In genomic region chr17:50451943-50452626, GRCh38 we compare ENCODE assay signal across 31 cellular contexts. TPM values are rescaled to one million over a fixed set of nuclear protein-coding genes. Genes with fewer than 3 reads are reported as not detected.
DNase-seq lines count a peak whose midpoint lies in the region; ATAC-seq and TF ChIP-seq lines count a peak whose summit lies in the region.
"Had no signal": no experiment of that assay in that cellular context is flagged by ENCODE, and none has a peak within 500 bp of the region (broad histone marks: within the 10 kb centered on the region; RNA-seq: fewer than 3 reads in every experiment).

No MANE protein-coding gene starts in this region.

- H3K27me3 ChIP-seq in mammary epithelial cell (ENCODE audit: insufficient read depth, low read length) = no peaks in the 10 kb centered on the region
- no peaks in the 10 kb centered on the region for H3K27me3 ChIP-seq in Peyer's patch
- H3K27me3 ChIP-seq in lower lobe of right lung (ENCODE audit: low read depth) = no peaks in the 10 kb centered on the region
- H3K27me3 ChIP-seq: brain microvascular endothelial cell, foreskin keratinocyte, heart right ventricle, pancreas, spleen had no signal

- no peak overlapping the region for H2AFZ ChIP-seq in mammary epithelial cell (ENCODE audit: low read depth, low read length)

- 87% methylated on average over 6 of the region's 7 CpGs for WGBS in mammary epithelial cell (ENCODE audit: low coverage, missing lambda C conversion rate)

- intact Hi-C loops in MCF 10A (cut with micrococcal nuclease) (no loop called here), mammary epithelial cell (cut with micrococcal nuclease) (no loop called here), lower lobe of right lung (cut with DNase I) (no loop called here)

- BruUV-seq in MCF 10A (replicated peaks; lab: Mats Ljungman, UMichigan) (no TSS peak), mammary epithelial cell (replicated peaks; lab: Mats Ljungman, UMichigan) (no TSS peak)

- peaks cover 14% of the 10 kb centered on the region for H3K4me1 Mint-ChIP-seq in MCF 10A (ENCODE audit: insufficient read depth, unreplicated experiment)
- peaks cover 2 to 7% of the 10 kb centered on the region in 2 donors for H3K4me1 Mint-ChIP-seq in natural killer cell treated with Interleukin-12 subunit alpha and Interleukin-12 subunit beta and Interleukin-15 and Interleukin-18, amount 100 ng/mL, for 72 hours (ENCODE audit: low read depth in 2 of 2)

- no peak overlapping the region for H3K27ac ChIP-seq in mammary epithelial cell (ENCODE audit: insufficient read depth, low read depth, low read length)
- peak overlapping the region in 3 of 4 donors; percentile 13 to 81 (median 61) for H3K27ac ChIP-seq in Peyer's patch
- H3K27ac ChIP-seq in lower lobe of right lung = peak overlapping the region; percentile 54
- H3K27ac ChIP-seq: brain microvascular endothelial cell, foreskin keratinocyte, heart right ventricle, pancreas had no signal

- H3K9me3 Mint-ChIP-seq in MCF 10A (ENCODE audit: unreplicated experiment) = no peaks in the 10 kb centered on the region
- no peaks in the 10 kb centered on the region for H3K9me3 Mint-ChIP-seq in natural killer cell treated with Interleukin-12 subunit alpha and Interleukin-12 subunit beta and Interleukin-15 and Interleukin-18, amount 100 ng/mL, for 72 hours
- H3K9me3 Mint-ChIP-seq: activated T-cell treated with anti-CD3 and anti-CD28 coated beads, Interleukin-2, amount 50 U/mL, for 4 hours; effector memory CD8-positive, alpha-beta T cell; natural killer cell had no signal

- no peaks in the 10 kb centered on the region for H3K27me3 Mint-ChIP-seq in MCF 10A (ENCODE audit: insufficient read depth, unreplicated experiment)
- H3K27me3 Mint-ChIP-seq in natural killer cell treated with Interleukin-12 subunit alpha and Interleukin-12 subunit beta and Interleukin-15 and Interleukin-18, amount 100 ng/mL, for 72 hours = no peaks in the 10 kb centered on the region
- H3K27me3 Mint-ChIP-seq: effector memory CD8-positive, alpha-beta T cell had no signal

- H3K4me1 ChIP-seq in mammary epithelial cell (ENCODE audit: insufficient read depth, low read length) (peaks cover 6% of the 10 kb centered on the region), Peyer's patch (peaks cover 0 to 21% (median 0%) of the 10 kb centered on the region in 4 donors), lower lobe of right lung (peaks cover 10% of the 10 kb centered on the region)
- H3K4me1 ChIP-seq: foreskin keratinocyte had no signal

- dilution Hi-C loops in mammary epithelial cell (cut with HindIII; ENCODE audit: low sequenced_read_pairs) = loop anchor here (10.0 kb wide), 1 partner anchor 57 kb away; the partner anchor contains the start of gene LRRC59

- no peak for TF ChIP-seq POLR2A in Peyer's patch (IDR thresholded peaks at IDR 0.05)

- no peaks in the 10 kb centered on the region for H3K9me3 ChIP-seq in mammary epithelial cell (replicated peaks; ENCODE audit: insufficient read depth, low read length)
- H3K9me3 ChIP-seq in Peyer's patch = no peaks in the 10 kb centered on the region
- no peaks in the 10 kb centered on the region for H3K9me3 ChIP-seq in lower lobe of right lung
- H3K9me3 ChIP-seq: heart right ventricle, pancreas, SK-N-SH, spleen had no signal

- TF ChIP-seq CTCF in MCF 10A (IDR thresholded peaks at IDR 0.05; ENCODE audit: unreplicated experiment) (no peak), mammary epithelial cell (conservative IDR thresholded peaks at IDR 0.05 in 1 of 2, IDR thresholded peaks at IDR 0.05 in 1 of 2; ENCODE audit: extremely low read depth in 1 of 2, insufficient read depth in 1 of 2, low read depth in 1 of 2, low read length in 2 of 2) (no peak), Peyer's patch (IDR thresholded peaks at IDR 0.05) (no peak), lower lobe of right lung (IDR thresholded peaks at IDR 0.05) (no peak)

- H4K20me1 ChIP-seq in mammary epithelial cell (ENCODE audit: insufficient read depth, low read length) = no peaks in the 10 kb centered on the region

- H3K27ac Mint-ChIP-seq in MCF 10A (ENCODE audit: low read depth, unreplicated experiment) = peak overlapping the region; percentile 9
- no peak overlapping the region for H3K27ac Mint-ChIP-seq in natural killer cell treated with Interleukin-12 subunit alpha and Interleukin-12 subunit beta and Interleukin-15 and Interleukin-18, amount 100 ng/mL, for 72 hours
- H3K27ac Mint-ChIP-seq: natural killer cell had no signal

- H3K36me3 Mint-ChIP-seq in MCF 10A (ENCODE audit: insufficient read depth, unreplicated experiment) = peaks cover 13% of the 10 kb centered on the region
- H3K36me3 Mint-ChIP-seq in natural killer cell treated with Interleukin-12 subunit alpha and Interleukin-12 subunit beta and Interleukin-15 and Interleukin-18, amount 100 ng/mL, for 72 hours = no peaks in the 10 kb centered on the region
- H3K36me3 Mint-ChIP-seq: natural killer cell had no signal

- CTCF ChIA-PET in MCF 10A (lab: Yijun Ruan, JAX) (interaction anchor here (0.7 to 1.8 kb wide), 6 partner anchors 8 to 179 kb away, joined by 3 to 10 read pairs (median 3); partner anchors contain the start of genes LRRC59 and RSAD1), mammary epithelial cell (lab: Charles Lee; ENCODE audit: low non-redundant PET) (interaction anchor here (0.6 kb wide), 1 partner anchor 48 kb away, joined by 3 read pairs; no protein-coding TSS in a partner anchor)

- in situ Hi-C loops in mammary epithelial cell (cut with MboI; ENCODE audit: low sequenced_read_pairs in 2 of 2) = no loop called here

- no peak overlapping the region for H3K4me2 ChIP-seq in mammary epithelial cell (ENCODE audit: insufficient read depth, low read depth, low read length)
- H3K4me2 ChIP-seq: SK-N-SH had no signal

- ATAC-seq in lower lobe of right lung = no peak
- ATAC-seq in natural killer cell treated with Interleukin-12 subunit alpha and Interleukin-12 subunit beta and Interleukin-15 and Interleukin-18, amount 100 ng/mL, for 72 hours = no peak
- ATAC-seq: activated T-cell treated with anti-CD3 and anti-CD28 coated beads, Interleukin-2, amount 50 U/mL, for 4 hours; effector memory CD8-positive, alpha-beta T cell; foreskin keratinocyte; heart right ventricle; natural killer cell; pancreas; right cardiac atrium had no signal

- H3K36me3 ChIP-seq in mammary epithelial cell (ENCODE audit: insufficient read depth, low read length) = peaks cover 2% of the 10 kb centered on the region
- peaks cover 0 to 5% (median 0%) of the 10 kb centered on the region in 3 donors for H3K36me3 ChIP-seq in Peyer's patch
- H3K36me3 ChIP-seq in lower lobe of right lung = peaks cover 3% of the 10 kb centered on the region
- H3K36me3 ChIP-seq: brain microvascular endothelial cell, pancreas had no signal

- H3K4me3 ChIP-seq in mammary epithelial cell (replicated peaks in 1 of 3; ENCODE audit: insufficient read depth in 1 of 3, low read depth in 2 of 3, low read length in 3 of 3) = no peak overlapping the region
- no peak overlapping the region for H3K4me3 ChIP-seq in Peyer's patch
- H3K4me3 ChIP-seq in lower lobe of right lung = no peak overlapping the region
- H3K4me3 ChIP-seq: heart right ventricle, pancreas, spleen had no signal

- peak overlapping the region; percentile 19 for H3K4me3 Mint-ChIP-seq in MCF 10A (ENCODE audit: unreplicated experiment)
- H3K4me3 Mint-ChIP-seq in natural killer cell treated with Interleukin-12 subunit alpha and Interleukin-12 subunit beta and Interleukin-15 and Interleukin-18, amount 100 ng/mL, for 72 hours = no peak overlapping the region
- H3K4me3 Mint-ChIP-seq: activated T-cell treated with anti-CD3 and anti-CD28 coated beads, Interleukin-2, amount 50 U/mL, for 4 hours; effector memory CD8-positive, alpha-beta T cell; natural killer cell had no signal

- H3K9ac ChIP-seq in mammary epithelial cell (ENCODE audit: insufficient read depth, low read length) = no peak overlapping the region
- H3K9ac ChIP-seq: SK-N-SH had no signal

- H3K79me2 ChIP-seq in mammary epithelial cell (ENCODE audit: insufficient read depth, low read length) = no peaks in the 10 kb centered on the region

- POLR2A ChIA-PET in MCF 10A (lab: Yijun Ruan, JAX) = interaction anchor here (0.5 to 2.6 kb wide), 10 partner anchors 9 to 255 kb away, joined by 3 to 10 read pairs (median 3); partner anchors contain the start of gene LRRC59

- DNase-seq in MCF 10A (ENCODE audit: unreplicated experiment) (no peak), mammary epithelial cell (no peak), Peyer's patch (no peak), lower lobe of right lung (no peak), GF-D8 (lab: John Stamatoyannopoulos, UW) (no peak), medulla oblongata (ENCODE audit: extremely low spot score) (no peak)
- no peak for DNase-seq in stimulated activated CD4-positive, alpha-beta T cell treated with anti-CD3 and anti-CD28 coated beads, Interleukin-1b, Interleukin-23, amount 100 ng/mL, for 48 hours
- DNase-seq in natural killer cell treated with Interleukin-12 subunit alpha and Interleukin-12 subunit beta and Interleukin-15 and Interleukin-18, amount 100 ng/mL, for 72 hours (ENCODE audit: low spot score) = no peak
- DNase-seq: 8988T; activated CD4-positive, alpha-beta T cell treated with anti-CD3 and anti-CD28 coated beads for 48 hours; activated naive CD4-positive, alpha-beta T cell; activated T-cell treated with anti-CD3 and anti-CD28 coated beads, Interleukin-2, amount 50 U/mL, for 4 hours; brain microvascular endothelial cell; effector memory CD8-positive, alpha-beta T cell; heart right ventricle; natural killer cell; NCI-H1436 treated with DMSO at 0.1 percent for 48 hours; NCI-H2107; NCI-H524; pancreas; right cardiac atrium; RPMI8226; SK-N-SH; spleen; stimulated activated CD4-positive, alpha-beta T cell treated with anti-CD3 and anti-CD28 coated beads, Interleukin-4, amount 100 ng/mL, for 1 hour; stimulated activated naive CD4-positive, alpha-beta T cell treated with Interleukin-2 at 50 U/mL for 16 hours; T-helper 2 cell had no signal

RNA-seq across cellular contexts. Expression of gene CHAD, which starts 16.6 kb away (rescaled TPM):
- total RNA-seq in MCF 10A (2022) (not detected in 2 replicates), mammary epithelial cell (not detected), Peyer's patch (10 to 100 TPM in 2 of 4 donors, 1 to 10 TPM in 2; 7.4 to 24.6 (median 14.7) TPM), lower lobe of right lung (not detected)
- polyA plus RNA-seq in mammary epithelial cell = not detected
- polyA minus RNA-seq in mammary epithelial cell = not detected
- total RNA-seq in natural killer cell treated with Interleukin-12 subunit alpha and Interleukin-12 subunit beta and Interleukin-15 and Interleukin-18, amount 100 ng/mL, for 72 hours = not detected
- total RNA-seq: activated T-cell treated with anti-CD3 and anti-CD28 coated beads, Interleukin-2, amount 50 U/mL, for 4 hours; esophagus mucosa; foreskin keratinocyte; G401; M059J had no signal
- polyA plus RNA-seq: foreskin keratinocyte, SK-N-SH, spleen had no signal

RNA-seq across cellular contexts. Expression of gene ACSF2, which starts 26.1 kb away (rescaled TPM):
- total RNA-seq in MCF 10A (2022) (10.5 and 17.8 TPM in 2 replicates), mammary epithelial cell (10 to 100 TPM; 28.1 to 37.2 TPM), Peyer's patch (100 to 1,000 TPM; 143 to 278 (median 189) TPM), lower lobe of right lung (70.4 TPM)
- 28.9 TPM for polyA plus RNA-seq in mammary epithelial cell
- polyA minus RNA-seq in mammary epithelial cell = 22.8 TPM
- 10 to 100 TPM in 1 of 2 donors, 1 to 10 TPM in 1; 6.9 to 13.4 TPM for total RNA-seq in natural killer cell treated with Interleukin-12 subunit alpha and Interleukin-12 subunit beta and Interleukin-15 and Interleukin-18, amount 100 ng/mL, for 72 hours

RNA-seq across cellular contexts. Expression of gene RSAD1, which starts 26.6 kb away (rescaled TPM):
- 25.2 and 28.7 TPM in 2 replicates for total RNA-seq in MCF 10A (2022)
- 10 to 100 TPM; 17.2 to 29.9 TPM for total RNA-seq in mammary epithelial cell
- 18.8 TPM for polyA plus RNA-seq in mammary epithelial cell
- polyA minus RNA-seq in mammary epithelial cell = 33.2 TPM
- 10 to 100 TPM; 24.3 to 53.4 (median 39.5) TPM for total RNA-seq in Peyer's patch
- 29.2 TPM for total RNA-seq in lower lobe of right lung
- 10 to 100 TPM; 34.3 to 54.2 TPM for total RNA-seq in natural killer cell treated with Interleukin-12 subunit alpha and Interleukin-12 subunit beta and Interleukin-15 and Interleukin-18, amount 100 ng/mL, for 72 hours

RNA-seq across cellular contexts. Expression of gene LRRC59, which starts 54.8 kb away (rescaled TPM):
- total RNA-seq in MCF 10A (2022) = 306 and 344 TPM in 2 replicates
- 100 to 1,000 TPM; 118 to 190 TPM for total RNA-seq in mammary epithelial cell
- polyA plus RNA-seq in mammary epithelial cell = 141 TPM
- polyA minus RNA-seq in mammary epithelial cell = 202 TPM
- 10 to 100 TPM; 57.0 to 89.1 (median 73.2) TPM for total RNA-seq in Peyer's patch
- 55.5 TPM for total RNA-seq in lower lobe of right lung
- total RNA-seq in natural killer cell treated with Interleukin-12 subunit alpha and Interleukin-12 subunit beta and Interleukin-15 and Interleukin-18, amount 100 ng/mL, for 72 hours = 100 to 1,000 TPM in 1 of 2 donors, 10 to 100 TPM in 1; 90.8 to 138 TPM

RNA-seq across cellular contexts. Expression of gene MYCBPAP, which starts 56.2 kb away (rescaled TPM):
- total RNA-seq in MCF 10A (2022) (0.19 TPM in 1 of 2 replicates, not detected in the other), mammary epithelial cell (1 to 10 TPM in 1 of 2 donors, under 1 TPM in 1; 0.50 to 9.6 TPM), Peyer's patch (1 to 10 TPM in 1 of 4 donors, under 1 TPM in 1, not detected in 2; 0.53 to 1.1 TPM), lower lobe of right lung (3.8 TPM)
- 4.5 TPM for polyA plus RNA-seq in mammary epithelial cell
- not detected for polyA minus RNA-seq in mammary epithelial cell
- total RNA-seq in natural killer cell treated with Interleukin-12 subunit alpha and Interleukin-12 subunit beta and Interleukin-15 and Interleukin-18, amount 100 ng/mL, for 72 hours = 1 to 10 TPM; 1.1 to 2.8 TPM
- total RNA-seq: M059J had no signal
